Comparison of ENCODE assay signal across 9 cellular contexts in the genomic region with DNA sequence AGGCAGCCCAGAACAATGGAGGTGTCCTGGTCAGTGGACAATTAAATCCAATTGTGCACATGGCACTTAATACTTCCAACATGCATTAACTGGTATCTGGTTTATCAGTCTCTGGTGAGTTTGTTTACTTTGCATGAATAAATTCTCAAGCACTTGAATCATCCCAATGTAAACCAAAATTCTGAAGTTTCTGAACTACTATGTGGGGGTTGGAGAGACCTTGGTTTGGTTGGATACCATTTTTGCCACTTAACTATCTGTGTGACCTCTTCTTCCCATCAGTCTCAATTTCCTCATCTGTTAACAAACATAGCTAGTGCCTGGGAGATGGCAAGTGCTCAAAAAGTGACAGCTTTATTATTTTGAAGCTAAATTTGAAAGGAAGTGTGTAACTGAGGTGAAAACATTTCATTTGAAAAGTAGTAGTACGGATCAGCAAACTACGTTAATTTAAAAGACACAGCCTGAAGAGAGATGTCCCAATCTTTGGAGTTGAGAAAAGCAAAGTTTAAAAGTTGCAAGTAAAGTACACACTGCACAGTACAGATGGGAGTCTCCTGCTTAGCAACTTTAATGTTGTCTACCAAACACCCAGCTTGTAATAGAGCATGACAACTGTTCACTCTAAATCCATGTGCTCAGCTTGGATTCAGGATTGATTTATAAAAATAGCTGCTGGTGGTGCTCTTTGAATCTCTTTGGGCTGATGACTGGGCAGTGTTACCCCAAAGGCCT.
DNase-seq lines count a peak whose midpoint lies in the region; ATAC-seq, FAIRE-seq and TF ChIP-seq lines count a peak whose summit lies in the region.
"Had no signal": no experiment of that assay in that cellular context is flagged by ENCODE, and none has a peak within 500 bp of the region (broad histone marks: within the 10 kb centered on the region; RNA-seq: fewer than 3 reads in every experiment).

No MANE protein-coding gene starts in this region.

- H3K36me3 ChIP-seq in ES-I3 (ENCODE audit: insufficient read depth, low read length) = no peaks in the 10 kb centered on the region
- H3K36me3 ChIP-seq in OCI-LY1 (ENCODE audit: insufficient read depth, low read length) = peaks cover 8% of the 10 kb centered on the region; the same call in 1 of the 2 replicates
- peaks cover 0 to 4% (median 0%) of the 10 kb centered on the region in 4 experiments; a peak in 1 of 8 replicates for H3K36me3 ChIP-seq in H1 (ENCODE audit: control insufficient read depth in 2 of 4, insufficient read depth in 4 of 4, low read length in 3 of 4)
- H3K36me3 ChIP-seq in neuron (ENCODE audit: insufficient read depth, low read length) = peaks cover 14% of the 10 kb centered on the region

- H3K27me3 ChIP-seq in OCI-LY1 (ENCODE audit: insufficient read depth, low read length) = no peaks in the 10 kb centered on the region
- H3K27me3 ChIP-seq in H1 (replicated peaks in 1 of 4; ENCODE audit: control insufficient read depth in 3 of 4, extremely low read depth in 1 of 4, insufficient read depth in 3 of 4, low read length in 3 of 4) = no peaks in the 10 kb centered on the region
- H3K27me3 ChIP-seq in neuron (ENCODE audit: insufficient read depth, low read length) = no peaks in the 10 kb centered on the region

- H2BK120ac ChIP-seq in H1 (replicated peaks; ENCODE audit: low read depth, low read length) = no peak overlapping the region

- no peak overlapping the region for H2BK5ac ChIP-seq in H1 (ENCODE audit: low read depth, low read length)

- no peaks in the 10 kb centered on the region for H4K20me1 ChIP-seq in OCI-LY1 (ENCODE audit: insufficient read depth, low read length)
- H4K20me1 ChIP-seq in H1 (replicated peaks in 1 of 2; ENCODE audit: control insufficient read depth in 1 of 2, insufficient read depth in 2 of 2, low read length in 2 of 2) = peaks cover 0 to 5% of the 10 kb centered on the region in 2 experiments

- H3K14ac ChIP-seq in H1 (ENCODE audit: insufficient read length) = no peak overlapping the region

- H2BK12ac ChIP-seq in H1 (ENCODE audit: low read depth, low read length) = no peak overlapping the region

- H3K79me1 ChIP-seq in H1 (ENCODE audit: low read depth, low read length) = no peaks in the 10 kb centered on the region

- H3K4me2 ChIP-seq in OCI-LY1 (ENCODE audit: low read length) (peak overlapping the region; percentile 97), H1 (ENCODE audit: insufficient read depth in 1 of 2, low read depth in 2 of 2, low read length in 2 of 2) (peak overlapping the region; percentile 96)

- CTCF ChIA-PET in H1 (lab: Charles Lee; ENCODE audit: partially characterized antibody) = interaction anchor here (0.7 to 2.1 kb wide), 5 partner anchors 9 to 565 kb away, joined by 3 to 9 read pairs (median 5); no protein-coding TSS in a partner anchor

- TF ChIP-seq POLR2A in H1 (IDR thresholded peaks at IDR 0.05; ENCODE audit: control extremely low read depth in 1 of 2, low read depth in 2 of 2, low read length in 2 of 2) = no peak

- POLR2A ChIA-PET in H1 (lab: Charles Lee; ENCODE audit: partially characterized antibody) = interaction anchor here (1.0 to 5.7 kb wide), 8 partner anchors 7 to 262 kb away, joined by 3 to 57 read pairs (median 5); no protein-coding TSS in a partner anchor

- DNase-seq in H1 (ENCODE audit: low read depth in 1 of 2, low spot score in 2 of 2) = no peak
- DNase-seq in CD1c-positive myeloid dendritic cell (ENCODE audit: extremely low spot score) = no peak
- DNase-seq in activated CD4-positive, alpha-beta T cell treated with anti-CD3 and anti-CD28 coated beads for 48 hours = no peak
- no peak for DNase-seq in NCI-H187 treated with DMSO at 0.1 percent for 48 hours (lab: John Stamatoyannopoulos, UW)

- peaks cover 11% of the 10 kb centered on the region for H3K4me1 ChIP-seq in ES-I3 (ENCODE audit: insufficient read depth, low read length)
- H3K4me1 ChIP-seq in OCI-LY1 (ENCODE audit: insufficient read depth, low read length, severe bottlenecking) = peaks cover 22% of the 10 kb centered on the region
- H3K4me1 ChIP-seq in H1 (replicated peaks in 1 of 4; ENCODE audit: control insufficient read depth in 3 of 4, insufficient read depth in 4 of 4, low read length in 3 of 4) = peaks cover 0 to 5% (median 0%) of the 10 kb centered on the region in 4 experiments; a peak in 2 of 7 replicates
- H3K4me1 ChIP-seq in neuron (ENCODE audit: insufficient read depth, low read length) = peaks cover 19% of the 10 kb centered on the region

- no peaks in the 10 kb centered on the region for H3K9me2 ChIP-seq in OCI-LY1 (ENCODE audit: low read depth, low read length)

- TF ChIP-seq RAD21 in H1 (IDR thresholded peaks at IDR 0.05 in 1 of 2, conservative IDR thresholded peaks at IDR 0.05 in 1 of 2; ENCODE audit: low read depth in 2 of 2, low read length in 2 of 2) = no peak

- H3K27ac ChIP-seq in OCI-LY1 (ENCODE audit: low read depth, low read length, poor library complexity, severe bottlenecking) (peak overlapping the region; percentile 69), H1 (ENCODE audit: low read depth, low read length) (peak overlapping the region; percentile 3; the same call in 1 of the 2 replicates)

- peaks cover 8% of the 10 kb centered on the region for H3K23me2 ChIP-seq in H1 (ENCODE audit: low read depth, low read length)

- no peak overlapping the region for H2AK5ac ChIP-seq in H1 (ENCODE audit: low read depth, low read length)

- H4K5ac ChIP-seq in H1 (ENCODE audit: insufficient read length, low read depth, low read length) = no peak overlapping the region

- H3K4me3 ChIP-seq in OCI-LY1 (ENCODE audit: low read depth, low read length, poor library complexity, severe bottlenecking) = peak overlapping the region; percentile 82
- peak overlapping the region; percentile 71 to 99 (median 82); a peak in 7 of 8 replicates for H3K4me3 ChIP-seq in H1 (ENCODE audit: extremely low read depth in 1 of 4, insufficient read depth in 2 of 4, low read depth in 3 of 4, low read length in 4 of 4)
- peak overlapping the region; percentile 83 for H3K4me3 ChIP-seq in neuron (ENCODE audit: low read length)

- no peak for TF ChIP-seq EP300 in H1 (IDR thresholded peaks at IDR 0.05; ENCODE audit: borderline replicate concordance in 1 of 2, low read depth in 2 of 2, low read length in 2 of 2)

- no peak overlapping the region for H4K91ac ChIP-seq in H1 (replicated peaks; ENCODE audit: insufficient read length, low read length)

- H3K4ac ChIP-seq in H1 (replicated peaks; ENCODE audit: insufficient read length, low read depth, low read length) = no peak overlapping the region

- no peak overlapping the region for H3K23ac ChIP-seq in H1 (ENCODE audit: insufficient read length)

- no peak overlapping the region for H2BK20ac ChIP-seq in H1 (ENCODE audit: low read length)

- TF ChIP-seq CTCF in OCI-LY1 (IDR thresholded peaks at IDR 0.05; ENCODE audit: low read length) (no peak), H1 (IDR thresholded peaks at IDR 0.05; ENCODE audit: control extremely low read depth in 1 of 3, insufficient read depth in 1 of 3, low read depth in 1 of 3, low read length in 3 of 3) (no peak)

- H3K9me3 ChIP-seq in ES-I3 (ENCODE audit: control insufficient read depth, insufficient read depth, low read length) = no peaks in the 10 kb centered on the region
- no peaks in the 10 kb centered on the region for H3K9me3 ChIP-seq in OCI-LY1 (ENCODE audit: low read length)
- H3K9me3 ChIP-seq in H1 (ENCODE audit: insufficient read depth in 2 of 2, low read depth in 1 of 2, low read length in 1 of 2) = no peaks in the 10 kb centered on the region
- H3K9me3 ChIP-seq in neuron (ENCODE audit: low read length) = no peaks in the 10 kb centered on the region

- no peaks in the 10 kb centered on the region for H3F3A ChIP-seq in OCI-LY1 (ENCODE audit: insufficient read depth, low read length)

- no peak overlapping the region for H3K18ac ChIP-seq in H1 (ENCODE audit: extremely low read depth, low read length)

- H4K8ac ChIP-seq in H1 (ENCODE audit: extremely low read depth, insufficient read depth, low read length) = no peak overlapping the region; the same call in 1 of the 2 replicates

- H2AFZ ChIP-seq in OCI-LY1 (ENCODE audit: low read length) (no peak overlapping the region), H1 (ENCODE audit: low read length) (no peak overlapping the region), neuron (ENCODE audit: low read depth, low read length) (no peak overlapping the region)

- peak overlapping the region; percentile 37 for H3K56ac ChIP-seq in H1 (replicated peaks; ENCODE audit: insufficient read length, low read depth, low read length)

- H3K79me2 ChIP-seq in OCI-LY1 (ENCODE audit: insufficient read depth, low read length) (peaks cover 38% of the 10 kb centered on the region), H1 (ENCODE audit: control insufficient read depth in 1 of 2, insufficient read depth in 2 of 2, low read length in 2 of 2) (peaks cover 23 to 62% of the 10 kb centered on the region in 2 experiments)

- ATAC-seq in HG02852 (IDR thresholded peaks at IDR 0.05; ENCODE audit: unreplicated experiment) = no peak

- H3K9ac ChIP-seq in ES-I3 (ENCODE audit: low read depth, low read length) (peak overlapping the region; percentile 97), OCI-LY1 (ENCODE audit: low read length) (peak overlapping the region; percentile 71), H1 (replicated peaks in 1 of 4; ENCODE audit: extremely low read depth in 1 of 4, low read depth in 3 of 4, low read length in 3 of 4) (peak overlapping the region in 2 of 4 experiments; percentile 95 to 96; a peak in 2 of 7 replicates)

- H2BK15ac ChIP-seq in H1 (ENCODE audit: low read length) = no peak overlapping the region

- no peak for FAIRE-seq in H1 (lab: Jason Lieb, UNC)
- FAIRE-seq: TTC549 had no signal

- 97% methylated on average over 2 of the region's 2 CpGs; no CpG with 5 or more reads in 1 of the 2 experiments for WGBS in H1 (ENCODE audit: extremely low coverage in 1 of 2, insufficient coverage in 1 of 2, insufficient read length in 1 of 2, insufficient replicate concordance in 2 of 2, low coverage in 1 of 2, low lambda C conversion rate in 2 of 2, missing lambda C conversion rate in 1 of 2), 2 experiments
